ENCODE assay signal across 1 cellular context in the genomic region with DNA sequence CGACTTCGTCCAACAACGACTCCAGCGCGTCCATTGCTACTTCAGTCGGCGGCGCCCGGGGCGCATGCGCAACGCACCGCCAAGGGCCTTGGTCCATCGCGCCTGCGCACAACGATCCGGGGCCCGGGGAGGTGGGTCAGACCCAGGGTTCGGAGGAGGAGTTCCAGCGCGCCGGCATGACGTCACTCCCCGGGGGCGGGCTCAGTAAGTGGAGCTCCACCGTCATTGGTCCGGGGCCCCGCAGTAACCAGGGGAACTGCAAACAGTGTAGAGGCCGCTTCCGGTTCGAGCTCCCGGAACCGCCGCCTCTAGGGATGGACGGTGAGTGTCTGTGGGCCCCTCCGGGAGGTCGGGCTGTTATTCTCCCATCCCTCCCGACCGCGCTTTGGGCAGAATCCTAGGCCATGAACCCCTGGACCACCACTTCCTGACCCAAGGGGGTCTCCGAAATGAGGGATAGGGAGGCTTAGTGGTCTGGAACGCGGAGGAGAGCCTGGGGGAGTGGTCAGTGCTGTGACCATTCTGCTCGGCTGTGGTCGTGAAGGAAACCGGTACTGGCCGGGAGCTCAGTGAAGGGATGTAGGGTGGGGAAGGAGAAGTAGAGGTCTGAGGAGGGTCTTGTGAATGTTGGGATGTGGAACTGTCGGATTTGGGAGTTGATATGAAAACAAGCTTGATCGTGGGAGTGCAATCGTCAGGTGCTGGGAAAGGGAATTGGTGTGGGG.
A peak's percentile ranks its signal among the peaks of the same experiment; 100 is the strongest.
TF ChIP-seq lines count a peak whose summit lies in the region.

A gene with protein sequence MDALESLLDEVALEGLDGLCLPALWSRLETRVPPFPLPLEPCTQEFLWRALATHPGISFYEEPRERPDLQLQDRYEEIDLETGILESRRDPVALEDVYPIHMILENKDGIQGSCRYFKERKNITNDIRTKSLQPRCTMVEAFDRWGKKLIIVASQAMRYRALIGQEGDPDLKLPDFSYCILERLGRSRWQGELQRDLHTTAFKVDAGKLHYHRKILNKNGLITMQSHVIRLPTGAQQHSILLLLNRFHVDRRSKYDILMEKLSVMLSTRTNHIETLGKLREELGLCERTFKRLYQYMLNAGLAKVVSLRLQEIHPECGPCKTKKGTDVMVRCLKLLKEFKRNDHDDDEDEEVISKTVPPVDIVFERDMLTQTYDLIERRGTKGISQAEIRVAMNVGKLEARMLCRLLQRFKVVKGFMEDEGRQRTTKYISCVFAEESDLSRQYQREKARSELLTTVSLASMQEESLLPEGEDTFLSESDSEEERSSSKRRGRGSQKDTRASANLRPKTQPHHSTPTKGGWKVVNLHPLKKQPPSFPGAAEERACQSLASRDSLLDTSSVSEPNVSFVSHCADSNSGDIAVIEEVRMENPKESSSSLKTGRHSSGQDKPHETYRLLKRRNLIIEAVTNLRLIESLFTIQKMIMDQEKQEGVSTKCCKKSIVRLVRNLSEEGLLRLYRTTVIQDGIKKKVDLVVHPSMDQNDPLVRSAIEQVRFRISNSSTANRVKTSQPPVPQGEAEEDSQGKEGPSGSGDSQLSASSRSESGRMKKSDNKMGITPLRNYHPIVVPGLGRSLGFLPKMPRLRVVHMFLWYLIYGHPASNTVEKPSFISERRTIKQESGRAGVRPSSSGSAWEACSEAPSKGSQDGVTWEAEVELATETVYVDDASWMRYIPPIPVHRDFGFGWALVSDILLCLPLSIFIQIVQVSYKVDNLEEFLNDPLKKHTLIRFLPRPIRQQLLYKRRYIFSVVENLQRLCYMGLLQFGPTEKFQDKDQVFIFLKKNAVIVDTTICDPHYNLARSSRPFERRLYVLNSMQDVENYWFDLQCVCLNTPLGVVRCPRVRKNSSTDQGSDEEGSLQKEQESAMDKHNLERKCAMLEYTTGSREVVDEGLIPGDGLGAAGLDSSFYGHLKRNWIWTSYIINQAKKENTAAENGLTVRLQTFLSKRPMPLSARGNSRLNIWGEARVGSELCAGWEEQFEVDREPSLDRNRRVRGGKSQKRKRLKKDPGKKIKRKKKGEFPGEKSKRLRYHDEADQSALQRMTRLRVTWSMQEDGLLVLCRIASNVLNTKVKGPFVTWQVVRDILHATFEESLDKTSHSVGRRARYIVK (N-terminal part only) (minus strand): TSS at position 57 of the 725 bp plus-strand sequence. CDS start 23 bp downstream, at position 34.
TSS of gene KATNIP (plus strand) at position 288 of the 725 bp plus-strand sequence. CDS start at position 315, 27 bp downstream.

TF ChIP-seq in HepG2, 621 proteins besides CTCF, POLR2A, EP300 and RAD21 (continued from another document and continues in another):
- TF ChIP-seq ZNF749 (CRISPR knock-in tag; IDR thresholded peaks at IDR 0.05; ENCODE audit: borderline replicate concordance) (peak; percentile 7; the same call in 1 of the 2 replicates), MXD4 (CRISPR knock-in tag; IDR thresholded peaks at IDR 0.05) (peak; percentile 82), SALL2 (CRISPR knock-in tag; IDR thresholded peaks at IDR 0.05) (peak; percentile 28; the same call in 1 of the 2 replicates), ASH2L (IDR thresholded peaks at IDR 0.05; ENCODE audit: insufficient read length, low read depth, low read length) (peak; percentile 90), PHF8 (CRISPR knock-in tag; IDR thresholded peaks at IDR 0.05) (peak; percentile 98), ZNF709 (CRISPR knock-in tag; IDR thresholded peaks at IDR 0.05) (peak; percentile 81; the same call in 1 of the 2 replicates), MAX (IDR thresholded peaks at IDR 0.05) (peak; percentile 20), ZNF350 (CRISPR knock-in tag; IDR thresholded peaks at IDR 0.05; ENCODE audit: borderline replicate concordance, low read depth) (peak; percentile 32; the same call in 1 of the 2 replicates), POLR2G (IDR thresholded peaks at IDR 0.05; ENCODE audit: low read depth, low read length) (peak; percentile 96), CHCHD3 (CRISPR knock-in tag; IDR thresholded peaks at IDR 0.05) (no peak), MED8 (CRISPR knock-in tag; IDR thresholded peaks at IDR 0.05; ENCODE audit: insufficient replicate concordance) (no peak), ZNF703 (CRISPR knock-in tag; IDR thresholded peaks at IDR 0.05; ENCODE audit: borderline replicate concordance) (no peak), NFYC (CRISPR knock-in tag; IDR thresholded peaks at IDR 0.05) (peak; percentile 93), SALL1 (CRISPR knock-in tag; IDR thresholded peaks at IDR 0.05) (peak; percentile 71), AFF4 (CRISPR knock-in tag; IDR thresholded peaks at IDR 0.05) (no peak), SATB2 (CRISPR knock-in tag; IDR thresholded peaks at IDR 0.05) (no peak), ZNF7 (CRISPR knock-in tag; IDR thresholded peaks at IDR 0.05) (no peak), SMAD1 (CRISPR knock-in tag; IDR thresholded peaks at IDR 0.05; ENCODE audit: borderline replicate concordance, low read depth) (peak; percentile 75; the same call in 1 of the 2 replicates), ZNF737 (CRISPR knock-in tag; IDR thresholded peaks at IDR 0.05; ENCODE audit: borderline replicate concordance) (no peak), ZNF770 (CRISPR knock-in tag; IDR thresholded peaks at IDR 0.05) (peak; percentile 67), ZC3H13 (CRISPR knock-in tag; IDR thresholded peaks at IDR 0.05) (peak; percentile 22; the same call in 1 of the 2 replicates), ZNF598 (CRISPR knock-in tag; IDR thresholded peaks at IDR 0.05; ENCODE audit: borderline replicate concordance) (peak; percentile 93), ATF7-NPFF (CRISPR knock-in tag; IDR thresholded peaks at IDR 0.05; ENCODE audit: low read depth) (peak; percentile 48; the same call in 1 of the 2 replicates), KLF16 (CRISPR knock-in tag; IDR thresholded peaks at IDR 0.05) (0 out of 4 replicates have a peak, but pooled peaks of 1 of the 2 experiments have one; percentile 33), ELF1 (CRISPR knock-in tag; IDR thresholded peaks at IDR 0.05) (peak; percentile 96), FOXJ3 (CRISPR knock-in tag; IDR thresholded peaks at IDR 0.05; ENCODE audit: borderline replicate concordance) (no peak), ZNF772 (CRISPR knock-in tag; IDR thresholded peaks at IDR 0.05) (peak; percentile 57; the same call in 1 of the 2 replicates), ZNF343 (CRISPR knock-in tag; IDR thresholded peaks at IDR 0.05) (no peak), ZNF646 (CRISPR knock-in tag; IDR thresholded peaks at IDR 0.05) (no peak), ZNF883 (CRISPR knock-in tag; IDR thresholded peaks at IDR 0.05; ENCODE audit: not compliant biosample characterization) (no peak), ZSCAN20 (CRISPR knock-in tag; IDR thresholded peaks at IDR 0.05; ENCODE audit: borderline replicate concordance) (0 out of 2 replicates have a peak, but pooled peaks have one; percentile 51), ZNF501 (CRISPR knock-in tag; IDR thresholded peaks at IDR 0.05) (peak; percentile 91)
- TF ChIP-seq, protein P1, sequence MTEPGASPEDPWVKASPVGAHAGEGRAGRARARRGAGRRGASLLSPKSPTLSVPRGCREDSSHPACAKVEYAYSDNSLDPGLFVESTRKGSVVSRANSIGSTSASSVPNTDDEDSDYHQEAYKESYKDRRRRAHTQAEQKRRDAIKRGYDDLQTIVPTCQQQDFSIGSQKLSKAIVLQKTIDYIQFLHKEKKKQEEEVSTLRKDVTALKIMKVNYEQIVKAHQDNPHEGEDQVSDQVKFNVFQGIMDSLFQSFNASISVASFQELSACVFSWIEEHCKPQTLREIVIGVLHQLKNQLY (CRISPR knock-in tag; IDR thresholded peaks at IDR 0.05): no peak
- TF ChIP-seq, protein P2, sequence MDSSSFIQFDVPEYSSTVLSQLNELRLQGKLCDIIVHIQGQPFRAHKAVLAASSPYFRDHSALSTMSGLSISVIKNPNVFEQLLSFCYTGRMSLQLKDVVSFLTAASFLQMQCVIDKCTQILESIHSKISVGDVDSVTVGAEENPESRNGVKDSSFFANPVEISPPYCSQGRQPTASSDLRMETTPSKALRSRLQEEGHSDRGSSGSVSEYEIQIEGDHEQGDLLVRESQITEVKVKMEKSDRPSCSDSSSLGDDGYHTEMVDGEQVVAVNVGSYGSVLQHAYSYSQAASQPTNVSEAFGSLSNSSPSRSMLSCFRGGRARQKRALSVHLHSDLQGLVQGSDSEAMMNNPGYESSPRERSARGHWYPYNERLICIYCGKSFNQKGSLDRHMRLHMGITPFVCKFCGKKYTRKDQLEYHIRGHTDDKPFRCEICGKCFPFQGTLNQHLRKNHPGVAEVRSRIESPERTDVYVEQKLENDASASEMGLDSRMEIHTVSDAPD (CRISPR knock-in tag; IDR thresholded peaks at IDR 0.05): no peak
